In genomic region chr4:6472387-6473263, GRCh38 we compare ENCODE assay signal across 12 cellular contexts. TPM values are rescaled to one million over a fixed set of nuclear protein-coding genes. Genes with fewer than 3 reads are reported as not detected.
DNase-seq lines count a peak whose midpoint lies in the region; ATAC-seq and TF ChIP-seq lines count a peak whose summit lies in the region.
"Had no signal": no experiment of that assay in that cellular context is flagged by ENCODE, and none has a peak within 500 bp of the region (broad histone marks: within the 10 kb centered on the region; RNA-seq: fewer than 3 reads in every experiment).

TSS of gene PPP2R2C (minus strand) at chr4:6472614. CDS start at chr4:6472229, 385 bp downstream.

- no peaks in the 10 kb centered on the region for H3K36me3 Mint-ChIP-seq in activated T-cell treated with anti-CD3 and anti-CD28 coated beads, Interleukin-2, amount 50 U/mL, for 24 hours (ENCODE audit: low read depth)
- no peaks in the 10 kb centered on the region for H3K36me3 Mint-ChIP-seq in activated T-cell treated with anti-CD3 and anti-CD28 coated beads, Interleukin-2, amount 50 U/mL, for 72 hours (ENCODE audit: insufficient read depth in 2 of 2)
- H3K36me3 Mint-ChIP-seq: CD4-positive, CD25-positive, alpha-beta regulatory T cell had no signal

- no peaks in the 10 kb centered on the region for H3K9me3 ChIP-seq in testis
- H3K9me3 ChIP-seq: neutrophil, SJCRH30, thyroid gland had no signal

- TF ChIP-seq POLR2A in testis (IDR thresholded peaks at IDR 0.05): no peak

- no peak for TF ChIP-seq CTCF in testis (IDR thresholded peaks at IDR 0.05)

- ATAC-seq in activated T-cell treated with anti-CD3 and anti-CD28 coated beads, Interleukin-2, amount 50 U/mL, for 72 hours (replicated peaks in 1 of 2): peak; percentile 34 to 41
- ATAC-seq in GM21737 (IDR thresholded peaks at IDR 0.05; ENCODE audit: unreplicated experiment) (no peak), HG03025 (IDR thresholded peaks at IDR 0.05; ENCODE audit: low FRiP score, unreplicated experiment) (no peak)

- H3K9me3 Mint-ChIP-seq in activated T-cell treated with anti-CD3 and anti-CD28 coated beads, Interleukin-2, amount 50 U/mL, for 24 hours: no peaks in the 10 kb centered on the region
- H3K9me3 Mint-ChIP-seq in activated T-cell treated with anti-CD3 and anti-CD28 coated beads, Interleukin-2, amount 50 U/mL, for 72 hours: no peaks in the 10 kb centered on the region

- no peaks in the 10 kb centered on the region for H3K36me3 ChIP-seq in testis (ENCODE audit: low read depth, missing control alignments)
- H3K36me3 ChIP-seq: neutrophil, SJCRH30, thyroid gland had no signal

- H3K4me3 ChIP-seq in testis: no peak within 1 kb of the TSS
- H3K4me3 ChIP-seq: SJCRH30 had no signal

- H3K4me1 ChIP-seq in testis: peaks cover 3% of the 10 kb centered on the region
- H3K4me1 ChIP-seq: SJCRH30 had no signal

- no peak for DNase-seq in activated T-cell treated with anti-CD3 and anti-CD28 coated beads, Interleukin-2, amount 50 U/mL, for 24 hours
- DNase-seq in activated T-cell treated with anti-CD3 and anti-CD28 coated beads for 4 hours (no peak), iPS-NIHi11 (ENCODE audit: low spot score) (peak; percentile 88), testis (no peak)
- DNase-seq in activated T-cell treated with anti-CD3 and anti-CD28 coated beads, Interleukin-2, amount 50 U/mL, for 72 hours: no peak
- no peak for DNase-seq in effector CD4-positive, alpha-beta T cell
- DNase-seq: CD4-positive, CD25-positive, alpha-beta regulatory T cell; SJCRH30; thyroid gland had no signal

- H3K27me3 Mint-ChIP-seq in activated T-cell treated with anti-CD3 and anti-CD28 coated beads, Interleukin-2, amount 50 U/mL, for 24 hours: peaks cover 73% of the 10 kb centered on the region
- peaks cover 53% of the 10 kb centered on the region for H3K27me3 Mint-ChIP-seq in activated T-cell treated with anti-CD3 and anti-CD28 coated beads, Interleukin-2, amount 50 U/mL, for 72 hours (ENCODE audit: low read depth)

- intact Hi-C loops in testis (cut with DNase I; ENCODE audit: low total_unique reads): no loop called here

- H3K4me1 Mint-ChIP-seq in activated T-cell treated with anti-CD3 and anti-CD28 coated beads, Interleukin-2, amount 50 U/mL, for 24 hours (ENCODE audit: low read depth): peaks cover 8% of the 10 kb centered on the region
- H3K4me1 Mint-ChIP-seq in activated T-cell treated with anti-CD3 and anti-CD28 coated beads, Interleukin-2, amount 50 U/mL, for 72 hours (ENCODE audit: low read depth): no peaks in the 10 kb centered on the region

- peak within 1 kb of the TSS; percentile 12 for H3K4me3 Mint-ChIP-seq in activated T-cell treated with anti-CD3 and anti-CD28 coated beads, Interleukin-2, amount 50 U/mL, for 24 hours
- peak within 1 kb of the TSS; percentile 44 to 51 for H3K4me3 Mint-ChIP-seq in activated T-cell treated with anti-CD3 and anti-CD28 coated beads, Interleukin-2, amount 50 U/mL, for 72 hours

- WGBS in testis, 2 donors: 5 to 24% methylated on average over 9 to 71 of the region's 86 CpGs

- no peak within 1 kb of the TSS for H3K27ac Mint-ChIP-seq in activated T-cell treated with anti-CD3 and anti-CD28 coated beads, Interleukin-2, amount 50 U/mL, for 24 hours
- no peak within 1 kb of the TSS for H3K27ac Mint-ChIP-seq in activated T-cell treated with anti-CD3 and anti-CD28 coated beads, Interleukin-2, amount 50 U/mL, for 72 hours
- H3K27ac Mint-ChIP-seq: CD4-positive, CD25-positive, alpha-beta regulatory T cell had no signal

- H3K27ac ChIP-seq in testis: no peak within 1 kb of the TSS
- H3K27ac ChIP-seq: neutrophil, SJCRH30, thyroid gland had no signal

- H3K27me3 ChIP-seq in testis: no peaks in the 10 kb centered on the region

RNA-seq across cellular contexts. Expression of gene PPP2R2C, which starts in this region (rescaled TPM):
- total RNA-seq in activated T-cell treated with anti-CD3 and anti-CD28 coated beads, Interleukin-2, amount 50 U/mL, for 72 hours: not detected
- total RNA-seq in testis: 10 to 100 TPM in 1 of 2 donors, 1 to 10 TPM in 1; 7.9 to 13.1 TPM
- 20.4 TPM for polyA plus RNA-seq in testis (ENCODE audit: insufficient read depth, low read depth, low replicate concordance)
- total RNA-seq: CD4-positive, CD25-positive, alpha-beta regulatory T cell; SJCRH30 had no signal
- polyA plus RNA-seq: CD4-positive, CD25-positive, alpha-beta regulatory T cell had no signal

Comparison
In these comparisons a context has a peak if more than half of its experiments do, and no peak if none do; other contexts are left out.
1. RNA of gene PPP2R2C (total RNA-seq): 7.9 to 13.1 TPM in testis; not detected in activated T-cell treated with anti-CD3 and anti-CD28 coated beads, Interleukin-2, amount 50 U/mL, for 72 hours; every median in the first group is over 4 times any median in the second.
2. Peak in ATAC-seq in activated T-cell treated with anti-CD3 and anti-CD28 coated beads, Interleukin-2, amount 50 U/mL, for 72 hours; RNA of the gene not detected or under 1 TPM.